In the genomic region with DNA sequence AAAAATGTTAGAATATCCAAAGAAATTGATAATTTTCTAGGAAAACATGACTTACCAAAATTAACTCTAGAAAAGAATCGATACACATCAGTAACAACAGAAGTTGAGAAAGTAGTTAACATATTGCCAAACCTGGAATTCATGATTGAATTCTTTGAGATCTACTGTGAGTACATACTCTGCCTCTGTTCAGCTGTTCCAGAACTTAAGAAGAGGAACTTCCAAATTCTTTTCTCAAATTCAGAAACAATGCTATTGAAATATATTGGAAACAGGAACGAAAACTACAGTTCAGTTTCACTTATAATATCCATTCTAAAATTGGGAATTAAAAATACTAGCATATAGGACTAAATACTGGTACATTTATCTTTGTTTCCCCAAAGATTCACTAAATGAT, we compare ENCODE assay signal across 33 cellular contexts.
A peak's percentile ranks its signal among the peaks of the same experiment; 100 is the strongest.
DNase-seq lines count a peak whose midpoint lies in the region; ATAC-seq, FAIRE-seq and TF ChIP-seq lines count a peak whose summit lies in the region.
"Had no signal": no experiment of that assay in that cellular context is flagged by ENCODE, and none has a peak within 500 bp of the region (broad histone marks: within the 10 kb centered on the region; RNA-seq: fewer than 3 reads in every experiment).

No MANE protein-coding gene starts in this region.

- 0 out of 2 replicates have a peak overlapping the region, but pooled peaks have one; percentile 67 for H3K27ac ChIP-seq in VCaP
- H3K27ac ChIP-seq in neutrophil, result peak overlapping the region; percentile 26
- H3K27ac ChIP-seq: left lung, SJCRH30, tibial nerve had no signal

- FAIRE-seq in GM19239 (lab: Jason Lieb, UNC), result no peak

- TF ChIP-seq CTCF in VCaP (conservative IDR thresholded peaks at IDR 0.05), result no peak
- TF ChIP-seq CTCF in neutrophil (IDR thresholded peaks at IDR 0.05), result no peak

- DNase-seq in CD1c-positive myeloid dendritic cell (ENCODE audit: extremely low spot score) (peak; percentile 82), MV-4-11 (lab: John Stamatoyannopoulos, UW) (peak; percentile 79), GM19239 (ENCODE audit: insufficient read length, low spot score) (no peak)
- DNase-seq in effector CD8-positive, alpha-beta T cell (lab: John Stamatoyannopoulos, UW), result no peak
- DNase-seq: activated CD4-positive, alpha-beta T cell treated with anti-CD3 and anti-CD28 coated beads, Interleukin-2, amount 50 U/mL, for 4 hours; activated gamma-delta T cell treated with Interleukin-2 at 50 U/mL for 16 hours; activated naive CD8-positive, alpha-beta T cell treated with anti-CD3 and anti-CD28 coated beads, Interleukin-2, amount 50 U/mL, for 24 hours; activated T-cell treated with anti-CD3 and anti-CD28 coated beads, Interleukin-2, amount 50 U/mL, for 48 hours; BE2C; COR-L47; cortex of kidney; DMS53; endodermal cell; HFFc6; islet precursor cell; left lung; mesenchymal stem cell; NCI-H1417; NCI-H2029 treated with DMSO at 0.1 percent for 48 hours; NCI-H524 treated with DMSO at 0.1 percent for 48 hours; SJCRH30; stimulated activated CD4-positive, alpha-beta T cell treated with anti-CD3 and anti-CD28 coated beads, Interleukin-12 subunit alpha, Interleukin-12 subunit beta, amount 100 ng/mL, for 4 hours; stimulated activated CD4-positive, alpha-beta T cell treated with anti-CD3 and anti-CD28 coated beads, Interleukin-2, amount 100 ng/mL, for 48 hours; T-helper 1 cell had no signal

- no peak overlapping the region for H3K4me3 ChIP-seq in neutrophil (ENCODE audit: low read depth in 1 of 2, low read length in 1 of 2)
- H3K4me3 ChIP-seq: GM23338, left lung, SJCRH30, tibial nerve had no signal

- H3K27me3 ChIP-seq in neutrophil, result no peaks in the 10 kb centered on the region
- H3K27me3 ChIP-seq: BE2C, left lung, SJCRH30, tibial nerve had no signal

- ATAC-seq in GM21423 (IDR thresholded peaks at IDR 0.05; ENCODE audit: unreplicated experiment), result no peak
- no peak for ATAC-seq in GM21825 (IDR thresholded peaks at IDR 0.05; ENCODE audit: unreplicated experiment)
- ATAC-seq: activated CD4-positive, CD25-positive, alpha-beta regulatory T cell treated with anti-CD3 and anti-CD28 coated beads, Interleukin-2, amount 50 U/mL, for 24 hours; activated naive CD8-positive, alpha-beta T cell treated with anti-CD3 and anti-CD28 coated beads, Interleukin-2, amount 50 U/mL, for 24 hours; esophagus mucosa; GM23338; left lung; sciatic nerve had no signal

- peaks cover 0 to 3% of the 10 kb centered on the region in 2 experiments for H3K4me1 ChIP-seq in neutrophil (ENCODE audit: control insufficient read depth in 1 of 2, insufficient read depth in 1 of 2, low read depth in 1 of 2, low read length in 1 of 2)
- H3K4me1 ChIP-seq: SJCRH30 had no signal

- H3K36me3 ChIP-seq in neutrophil, result peaks cover 12% of the 10 kb centered on the region

- no peaks in the 10 kb centered on the region for H3K9me3 ChIP-seq in neutrophil
- H3K9me3 ChIP-seq: BE2C, left lung, SJCRH30, tibial nerve had no signal

Comparison
In these comparisons a context has a peak if more than half of its experiments do, and no peak if none do; other contexts are left out.
1. DNase-seq: peak in CD1c-positive myeloid dendritic cell (single experiment) and MV-4-11 (single experiment); none in GM19239 (single experiment) and effector CD8-positive, alpha-beta T cell (single experiment).